Comparison of ENCODE assay signal across 26 cellular contexts in the genomic region with DNA sequence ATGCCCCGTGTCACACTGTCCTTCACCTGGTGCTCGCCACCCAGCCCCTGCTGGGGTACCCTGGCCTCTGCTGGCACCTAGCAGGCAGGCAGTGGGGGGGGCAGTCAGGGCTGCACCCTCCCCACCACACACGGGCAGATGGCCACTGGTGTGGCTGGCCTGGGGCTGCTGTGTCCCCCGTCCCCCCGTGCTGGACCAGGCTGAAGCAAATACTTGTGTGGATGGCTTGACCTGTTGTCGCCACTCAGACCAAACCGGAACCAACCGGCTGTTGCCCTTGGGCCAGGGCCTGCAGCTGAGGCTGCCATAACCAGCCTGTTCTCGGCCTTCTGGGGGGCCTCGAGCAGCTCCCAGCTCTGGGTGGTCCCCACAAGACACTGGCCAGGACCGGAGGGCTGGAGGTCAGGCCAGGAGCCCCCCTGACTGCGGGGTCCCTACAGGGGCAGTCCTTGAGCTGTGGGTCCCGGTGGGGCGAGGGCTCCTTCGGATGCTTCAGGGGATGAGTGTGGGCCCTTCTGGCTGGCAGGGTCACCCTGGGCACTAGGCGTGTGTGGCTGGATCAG. TPM values are rescaled to one million over a fixed set of nuclear protein-coding genes. Genes with fewer than 3 reads are reported as not detected.
DNase-seq lines count a peak whose midpoint lies in the region; ATAC-seq and TF ChIP-seq lines count a peak whose summit lies in the region.
"Had no signal": no experiment of that assay in that cellular context is flagged by ENCODE, and none has a peak within 500 bp of the region (broad histone marks: within the 10 kb centered on the region; RNA-seq: fewer than 3 reads in every experiment).

No MANE protein-coding gene starts in this region.

- H3K9me3 ChIP-seq in PC-3 (ENCODE audit: low read length), result no peaks in the 10 kb centered on the region
- H3K9me3 ChIP-seq: BLaER1, SK-N-SH had no signal

- intact Hi-C loops in PC-3 (cut with micrococcal nuclease), result no loop called here

- DNase-seq in caudate nucleus (lab: John Stamatoyannopoulos, UW), result peak in 2 of 61 donors; percentile 41 to 74
- no peak for DNase-seq in left lobe of liver (ENCODE audit: low spot score)
- DNase-seq in midbrain (lab: John Stamatoyannopoulos, UW), result peak; percentile 30
- no peak for DNase-seq in PC-3
- no peak for DNase-seq in occipital lobe (lab: John Stamatoyannopoulos, UW)
- DNase-seq: CD4-positive, CD25-positive, alpha-beta regulatory T cell; DMS153; DND-41; GM23248; H9; HFFc6; Karpas-422; NCI-H1092 treated with DMSO at 0.1 percent for 48 hours; NCI-H1436; NCI-H187; NCI-H2081 treated with DMSO at 0.1 percent for 48 hours; NCI-H2171; NCI-H226; NCI-H510A; NCI-H69; OCI-M1; SK-N-SH had no signal

- H3K9me2 ChIP-seq in PC-3 (replicated peaks; ENCODE audit: low read length), result no peaks in the 10 kb centered on the region
- H3K9me2 ChIP-seq: SK-N-SH had no signal

- H3F3A ChIP-seq in PC-3 (ENCODE audit: low read length, unreplicated experiment), result no peaks in the 10 kb centered on the region

- H2AFZ ChIP-seq in KMS-11 (ENCODE audit: low read depth) (no peak overlapping the region), PC-3 (ENCODE audit: low read length) (no peak overlapping the region)
- H2AFZ ChIP-seq: GM23248 had no signal

- H3K4me3 ChIP-seq in KMS-11 (IDR thresholded peaks at IDR 0.05; ENCODE audit: insufficient read depth, low read depth, low read length), result no peak overlapping the region
- no peak overlapping the region for H3K4me3 ChIP-seq in PC-3 (ENCODE audit: low read length)
- H3K4me3 ChIP-seq: BLaER1, GM23248 had no signal

- H3K27me3 ChIP-seq in KMS-11 (ENCODE audit: insufficient read depth, low read depth) (peaks cover 6% of the 10 kb centered on the region), PC-3 (ENCODE audit: low read length) (peaks cover 22% of the 10 kb centered on the region)

- TF ChIP-seq CTCF in KMS-11 (conservative IDR thresholded peaks at IDR 0.05; ENCODE audit: low read depth, low read length), result no peak
- no peak for TF ChIP-seq CTCF in PC-3 (conservative IDR thresholded peaks at IDR 0.05; ENCODE audit: low read depth, low read length)

- H3K4me2 ChIP-seq in KMS-11 (peak overlapping the region; percentile 51; the same call in 1 of the 2 replicates), PC-3 (ENCODE audit: low read length) (no peak overlapping the region)
- H3K4me2 ChIP-seq: BLaER1, SK-N-SH had no signal

- H3K27ac ChIP-seq in KMS-11, result peak overlapping the region; percentile 98
- peak overlapping the region; percentile 52 for H3K27ac ChIP-seq in caudate nucleus (ENCODE audit: low read depth, low read length)
- no peak overlapping the region for H3K27ac ChIP-seq in PC-3 (ENCODE audit: low read length)
- H3K27ac ChIP-seq: BLaER1, GM23248 had no signal

- H3K36me3 ChIP-seq in KMS-11 (ENCODE audit: insufficient read depth) (peaks cover 3% of the 10 kb centered on the region; the same call in 1 of the 2 replicates), PC-3 (ENCODE audit: low read depth, low read length) (no peaks in the 10 kb centered on the region)
- H3K36me3 ChIP-seq: BLaER1 had no signal

- H3K4me1 ChIP-seq in KMS-11 (ENCODE audit: low read depth, poor library complexity, severe bottlenecking) (no peaks in the 10 kb centered on the region), PC-3 (ENCODE audit: insufficient read depth, low read length) (no peaks in the 10 kb centered on the region)

- CTCF ChIA-PET in PC-3 (lab: Charles Lee), result no interaction called here

- H3K79me2 ChIP-seq in KMS-11 (ENCODE audit: insufficient read depth, low read depth) (peaks cover 26% of the 10 kb centered on the region; the same call in 1 of the 2 replicates), PC-3 (ENCODE audit: low read length) (no peaks in the 10 kb centered on the region)

- H3K9ac ChIP-seq in KMS-11, result peak overlapping the region; percentile 96
- H3K9ac ChIP-seq in PC-3 (ENCODE audit: low read length), result no peak overlapping the region
- H3K9ac ChIP-seq: BLaER1, GM23248, SK-N-SH had no signal

- H4K20me1 ChIP-seq in KMS-11 (ENCODE audit: insufficient read depth) (no peaks in the 10 kb centered on the region), PC-3 (ENCODE audit: low read length) (no peaks in the 10 kb centered on the region)

- peak; percentile 10 for ATAC-seq in left lobe of liver
- ATAC-seq in HG03442 (IDR thresholded peaks at IDR 0.05; ENCODE audit: unreplicated experiment), result no peak
- no peak for ATAC-seq in PC-3
- ATAC-seq in GM18517 (IDR thresholded peaks at IDR 0.05; ENCODE audit: unreplicated experiment), result no peak

- BruUV-seq in PC-3 (replicated peaks; lab: Mats Ljungman, UMichigan), result no TSS peak

- POLR2A ChIA-PET in PC-3 (lab: Charles Lee; ENCODE audit: unreplicated experiment), result no interaction called here

RNA-seq across cellular contexts. Expression of gene FGFR3, which starts 4.3 kb away (rescaled TPM):
- total RNA-seq in left lobe of liver (48.5 TPM), PC-3 (2014; rRNA removed) (0.11 and 0.86 TPM in 2 replicates), occipital lobe (14.7 TPM)

RNA-seq across cellular contexts. Expression of gene LETM1, which starts 58.6 kb away (rescaled TPM):
- total RNA-seq in left lobe of liver, result 28.1 TPM
- 86.3 and 129 TPM in 2 replicates for total RNA-seq in PC-3 (2014; rRNA removed)
- 92.3 TPM for total RNA-seq in occipital lobe
